ENCODE assay signal across 1 cellular context in the genomic region with DNA sequence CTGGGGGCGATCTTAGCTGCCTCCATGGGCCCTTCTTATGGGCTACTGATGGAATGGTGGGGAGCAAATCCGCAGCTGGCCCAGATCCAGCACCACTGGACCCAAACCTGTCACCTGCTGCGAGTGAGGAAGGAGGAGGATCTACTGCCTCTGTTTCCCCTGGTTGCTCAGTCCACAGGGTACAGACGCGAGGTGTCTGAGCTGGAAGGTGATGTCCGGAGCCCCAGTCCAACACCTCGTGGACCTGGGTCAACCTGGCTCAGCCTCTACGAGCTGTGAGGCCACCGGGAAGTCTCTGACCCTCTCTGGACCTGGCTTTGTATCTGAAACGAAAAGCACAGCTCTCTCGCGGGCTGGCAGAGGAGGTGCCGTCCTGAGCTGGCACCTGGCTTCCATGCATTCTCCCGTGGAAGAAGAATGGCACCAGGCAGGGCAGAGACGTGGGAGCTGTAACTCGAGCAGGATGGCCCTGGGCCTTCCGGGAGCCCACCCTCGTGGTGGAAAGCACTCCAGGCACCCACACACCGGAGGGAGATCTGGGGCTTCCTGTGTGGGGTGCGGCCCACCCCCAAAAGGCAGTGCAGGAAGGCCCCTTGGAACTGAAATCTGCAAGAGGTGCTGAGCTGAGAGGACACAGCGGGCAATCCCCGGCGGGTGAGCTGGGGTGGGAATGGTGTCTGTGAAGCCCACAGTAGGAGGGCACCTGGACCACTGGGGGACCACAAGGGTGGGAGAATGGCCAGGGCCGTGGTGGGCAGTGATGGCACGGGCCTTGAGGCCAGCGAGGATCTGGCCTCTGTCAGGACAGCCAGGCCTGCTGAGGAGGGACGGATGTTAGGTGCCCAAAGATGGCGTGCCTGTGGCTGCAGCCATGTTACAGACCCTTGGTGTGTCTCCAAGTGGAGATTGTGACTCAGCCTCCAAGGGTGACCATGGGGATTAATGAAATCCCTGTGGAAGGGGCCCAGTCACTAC.
TF ChIP-seq lines count a peak whose summit lies in the region.

No MANE protein-coding gene starts in this region.

TF ChIP-seq in WTC11, 78 proteins besides CTCF, POLR2A, EP300 and RAD21 (continued from another document):
- TF ChIP-seq, protein P1, sequence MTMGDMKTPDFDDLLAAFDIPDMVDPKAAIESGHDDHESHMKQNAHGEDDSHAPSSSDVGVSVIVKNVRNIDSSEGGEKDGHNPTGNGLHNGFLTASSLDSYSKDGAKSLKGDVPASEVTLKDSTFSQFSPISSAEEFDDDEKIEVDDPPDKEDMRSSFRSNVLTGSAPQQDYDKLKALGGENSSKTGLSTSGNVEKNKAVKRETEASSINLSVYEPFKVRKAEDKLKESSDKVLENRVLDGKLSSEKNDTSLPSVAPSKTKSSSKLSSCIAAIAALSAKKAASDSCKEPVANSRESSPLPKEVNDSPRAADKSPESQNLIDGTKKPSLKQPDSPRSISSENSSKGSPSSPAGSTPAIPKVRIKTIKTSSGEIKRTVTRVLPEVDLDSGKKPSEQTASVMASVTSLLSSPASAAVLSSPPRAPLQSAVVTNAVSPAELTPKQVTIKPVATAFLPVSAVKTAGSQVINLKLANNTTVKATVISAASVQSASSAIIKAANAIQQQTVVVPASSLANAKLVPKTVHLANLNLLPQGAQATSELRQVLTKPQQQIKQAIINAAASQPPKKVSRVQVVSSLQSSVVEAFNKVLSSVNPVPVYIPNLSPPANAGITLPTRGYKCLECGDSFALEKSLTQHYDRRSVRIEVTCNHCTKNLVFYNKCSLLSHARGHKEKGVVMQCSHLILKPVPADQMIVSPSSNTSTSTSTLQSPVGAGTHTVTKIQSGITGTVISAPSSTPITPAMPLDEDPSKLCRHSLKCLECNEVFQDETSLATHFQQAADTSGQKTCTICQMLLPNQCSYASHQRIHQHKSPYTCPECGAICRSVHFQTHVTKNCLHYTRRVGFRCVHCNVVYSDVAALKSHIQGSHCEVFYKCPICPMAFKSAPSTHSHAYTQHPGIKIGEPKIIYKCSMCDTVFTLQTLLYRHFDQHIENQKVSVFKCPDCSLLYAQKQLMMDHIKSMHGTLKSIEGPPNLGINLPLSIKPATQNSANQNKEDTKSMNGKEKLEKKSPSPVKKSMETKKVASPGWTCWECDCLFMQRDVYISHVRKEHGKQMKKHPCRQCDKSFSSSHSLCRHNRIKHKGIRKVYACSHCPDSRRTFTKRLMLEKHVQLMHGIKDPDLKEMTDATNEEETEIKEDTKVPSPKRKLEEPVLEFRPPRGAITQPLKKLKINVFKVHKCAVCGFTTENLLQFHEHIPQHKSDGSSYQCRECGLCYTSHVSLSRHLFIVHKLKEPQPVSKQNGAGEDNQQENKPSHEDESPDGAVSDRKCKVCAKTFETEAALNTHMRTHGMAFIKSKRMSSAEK (CRISPR knock-in tag; IDR thresholded peaks at IDR 0.05; ENCODE audit: borderline replicate concordance): no peak
